In the genomic region with DNA sequence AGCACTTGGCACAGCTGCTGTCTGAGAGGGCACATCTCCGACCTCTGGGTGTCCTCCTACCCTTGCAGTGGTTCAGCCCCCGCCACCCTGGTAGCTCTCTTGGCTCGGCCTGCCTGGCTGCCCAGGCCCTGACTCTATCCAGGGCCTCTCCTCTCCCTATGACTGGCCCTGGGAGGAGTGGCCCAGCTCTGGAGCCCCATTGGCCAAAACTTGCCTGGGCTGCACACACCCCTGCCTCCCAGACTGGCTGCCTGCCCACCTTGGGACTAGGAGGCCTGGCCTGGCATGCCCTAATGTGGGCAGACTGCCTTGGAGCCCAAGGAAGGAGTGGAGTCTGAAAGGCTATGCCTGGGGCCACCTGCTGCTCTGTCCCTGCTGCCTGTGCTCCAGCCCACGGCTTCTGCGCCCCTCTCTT, we compare ENCODE assay signal across 1 cellular context.
TF ChIP-seq lines count a peak whose summit lies in the region.

No MANE protein-coding gene starts in this region.

TF ChIP-seq in K562, 482 proteins besides CTCF, POLR2A, EP300 and RAD21 (continued from another document):
- TF ChIP-seq NR2C2 (CRISPR knock-in tag; IDR thresholded peaks at IDR 0.05), result no peak
- TF ChIP-seq NR2C2 (tag; IDR thresholded peaks at IDR 0.05), result no peak
- TF ChIP-seq CBFA2T2 (conservative IDR thresholded peaks at IDR 0.05), result no peak
- TF ChIP-seq, protein P1, sequence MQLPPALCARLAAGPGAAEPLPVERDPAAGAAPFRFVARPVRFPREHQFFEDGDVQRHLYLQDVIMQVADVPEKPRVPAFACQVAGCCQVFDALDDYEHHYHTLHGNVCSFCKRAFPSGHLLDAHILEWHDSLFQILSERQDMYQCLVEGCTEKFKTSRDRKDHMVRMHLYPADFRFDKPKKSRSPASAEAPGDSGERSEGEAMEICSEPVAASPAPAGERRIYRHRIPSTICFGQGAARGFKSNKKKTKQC (CRISPR knock-in tag; IDR thresholded peaks at IDR 0.05), result no peak
- TF ChIP-seq HMG20B (CRISPR knock-in tag; IDR thresholded peaks at IDR 0.05), result no peak
- TF ChIP-seq ZFX (CRISPR knock-in tag; IDR thresholded peaks at IDR 0.05), result 0 out of 2 replicates have a peak, but pooled peaks have one; percentile 22
